ENCODE assay signal across 30 cellular contexts in the genomic region with DNA sequence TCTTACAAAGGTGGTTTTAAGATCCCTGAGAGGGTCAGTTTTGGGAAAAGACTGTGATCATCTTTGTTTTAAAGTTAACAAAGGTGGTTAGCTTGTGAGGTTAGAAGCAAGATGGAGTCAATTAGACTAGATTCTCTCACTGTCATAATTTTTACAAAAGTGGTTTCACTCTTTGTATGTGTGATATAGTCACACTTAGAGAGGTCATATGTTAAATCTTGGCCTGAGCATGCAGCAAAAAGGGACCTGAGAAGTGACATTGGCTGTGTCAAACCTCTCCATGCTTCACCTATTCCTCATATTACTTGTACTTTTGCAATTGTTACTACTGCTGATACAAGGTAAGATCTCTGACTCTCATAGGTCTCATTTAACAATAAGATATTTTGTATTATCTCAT.
DNase-seq lines count a peak whose midpoint lies in the region; ATAC-seq and TF ChIP-seq lines count a peak whose summit lies in the region.
"Had no signal": no experiment of that assay in that cellular context is flagged by ENCODE, and none has a peak within 500 bp of the region (broad histone marks: within the 10 kb centered on the region; RNA-seq: fewer than 3 reads in every experiment).

No MANE protein-coding gene starts in this region.

- peak; percentile 48 for ATAC-seq in GM18868 (IDR thresholded peaks at IDR 0.05; ENCODE audit: unreplicated experiment)
- ATAC-seq in HCT116, result no peak
- ATAC-seq in HG03064 (IDR thresholded peaks at IDR 0.05; ENCODE audit: low read depth, unreplicated experiment), result peak; percentile 24
- ATAC-seq: activated CD8-positive, alpha-beta memory T cell treated with anti-CD3 and anti-CD28 coated beads, Interleukin-2, amount 10 ng/mL, durations not matched to agents 7 days and 5 days; activated naive CD8-positive, alpha-beta T cell treated with anti-CD3 and anti-CD28 coated beads, Interleukin-2, amount 50 U/mL, for 24 hours; activated T-cell treated with anti-CD3 and anti-CD28 coated beads, Interleukin-2, amount 50 U/mL, for 4 hours; left cardiac atrium; naive thymus-derived CD8-positive, alpha-beta T cell; right lobe of liver; Right ventricle myocardium inferior had no signal

- no peak overlapping the region for H2AFZ ChIP-seq in HCT116 (ENCODE audit: low read depth, low read length, poor library complexity, severe bottlenecking)
- H2AFZ ChIP-seq: GM23248, hepatocyte had no signal

- no peaks in the 10 kb centered on the region for H3K36me3 ChIP-seq in HCT116 (ENCODE audit: control insufficient read depth in 1 of 2, insufficient read depth in 2 of 2, low read length in 2 of 2)
- H3K36me3 ChIP-seq in esophagus squamous epithelium, result no peaks in the 10 kb centered on the region
- H3K36me3 ChIP-seq in stomach, result no peaks in the 10 kb centered on the region
- H3K36me3 ChIP-seq: cardiac muscle cell, right lobe of liver, thyroid gland, uterus had no signal

- H3K9me3 ChIP-seq in HCT116 (ENCODE audit: control insufficient read depth in 1 of 2, insufficient read depth in 1 of 2, low read depth in 1 of 2, low read length in 2 of 2) (no peaks in the 10 kb centered on the region), esophagus squamous epithelium (peaks cover 0 to 3% (median 0%) of the 10 kb centered on the region in 3 donors), stomach (no peaks in the 10 kb centered on the region)
- H3K9me3 ChIP-seq: right lobe of liver, SK-N-SH, thyroid gland, uterus had no signal

- H3K4me3 ChIP-seq in HCT116 (replicated peaks in 1 of 2; ENCODE audit: low read depth in 1 of 2, low read length in 2 of 2), result no peak overlapping the region
- H3K4me3 ChIP-seq in esophagus squamous epithelium, result no peak overlapping the region
- no peak overlapping the region for H3K4me3 ChIP-seq in stomach
- H3K4me3 ChIP-seq: cardiac muscle cell, GM23248, hepatocyte, right lobe of liver, thyroid gland, uterus had no signal

- CTCF ChIA-PET in HCT116 (lab: Charles Lee), result no interaction called here

- DNase-seq in HCT116 (ENCODE audit: low read depth, low spot score) (no peak), esophagus squamous epithelium (lab: John Stamatoyannopoulos, UW) (no peak), G401 (ENCODE audit: low spot score) (no peak), pons (ENCODE audit: low spot score) (no peak), stomach (no peak)
- DNase-seq: ACHN; activated CD4-positive, alpha-beta T cell treated with anti-CD3 and anti-CD28 coated beads, Interleukin-2, amount 50 U/mL, for 4 hours; activated CD4-positive, CD25-positive, alpha-beta regulatory T cell; activated CD8-positive, alpha-beta memory T cell treated with anti-CD3 and anti-CD28 coated beads, Interleukin-2, amount 10 ng/mL, durations not matched to agents 7 days and 5 days; activated naive CD8-positive, alpha-beta T cell treated with anti-CD3 and anti-CD28 coated beads, Interleukin-2, amount 50 U/mL, for 24 hours; activated T-cell treated with anti-CD3 and anti-CD28 coated beads, Interleukin-2, amount 50 U/mL, for 4 hours; CD8-positive, alpha-beta memory T cell; GM23248; HFFc6; left cardiac atrium; naive thymus-derived CD8-positive, alpha-beta T cell; NCI-H1436; NCI-H2081 treated with DMSO at 0.1 percent for 48 hours; NCI-H226; NCI-H69; right lobe of liver; SK-N-SH; stimulated activated CD4-positive, alpha-beta T cell treated with anti-CD3 and anti-CD28 coated beads, Interleukin-2, amount 100 ng/mL, for 48 hours; thyroid gland; uterus had no signal

- no peaks in the 10 kb centered on the region for H3K79me2 ChIP-seq in HCT116 (ENCODE audit: insufficient read depth, low read length)
- H3K79me2 ChIP-seq: hepatocyte had no signal

- TF ChIP-seq POLR2A in HCT116 (IDR thresholded peaks at IDR 0.05; ENCODE audit: borderline replicate concordance, extremely low read depth, insufficient read depth, insufficient read length), result no peak
- TF ChIP-seq POLR2A in esophagus squamous epithelium (IDR thresholded peaks at IDR 0.05), result no peak
- no peak for TF ChIP-seq POLR2A in stomach (IDR thresholded peaks at IDR 0.05)

- in situ Hi-C loops in G401 (cut with HindIII; ENCODE audit: low sequenced_read_pairs), result no loop called here

- TF ChIP-seq CTCF in HCT116 (IDR thresholded peaks at IDR 0.05 in 2 of 3, conservative IDR thresholded peaks at IDR 0.05 in 1 of 3; ENCODE audit: borderline replicate concordance in 1 of 3, insufficient read depth in 1 of 3, low read depth in 2 of 3, low read length in 2 of 3) (no peak), esophagus squamous epithelium (IDR thresholded peaks at IDR 0.05) (no peak), stomach (IDR thresholded peaks at IDR 0.05) (no peak)

- TF ChIP-seq RAD21 in HCT116 (IDR thresholded peaks at IDR 0.05; ENCODE audit: low read depth), result no peak

- TF ChIP-seq EP300 in stomach (IDR thresholded peaks at IDR 0.05), result no peak

- H3K27me3 ChIP-seq in HCT116 (ENCODE audit: insufficient read depth, low read length), result no peaks in the 10 kb centered on the region
- no peaks in the 10 kb centered on the region for H3K27me3 ChIP-seq in esophagus squamous epithelium
- H3K27me3 ChIP-seq in stomach, result no peaks in the 10 kb centered on the region
- H3K27me3 ChIP-seq: cardiac muscle cell, hepatocyte, right lobe of liver, thyroid gland, uterus had no signal

- peak overlapping the region; percentile 13; the same call in 1 of the 2 replicates for H3K4me2 ChIP-seq in HCT116 (ENCODE audit: low read length)
- H3K4me2 ChIP-seq: hepatocyte, SK-N-SH had no signal

- intact Hi-C loops in HCT116 (cut with micrococcal nuclease), result no loop called here
- intact Hi-C loops in esophagus squamous epithelium (cut with DNase I), result no loop called here
- intact Hi-C loops in stomach (cut with DNase I; ENCODE audit: low total_unique reads), result no loop called here

- H3K9ac ChIP-seq in HCT116 (ENCODE audit: low read length), result no peak overlapping the region
- H3K9ac ChIP-seq: GM23248, SK-N-SH had no signal

- POLR2A ChIA-PET in HCT116 (lab: Charles Lee), result no interaction called here

- H3K4me1 ChIP-seq in HCT116 (ENCODE audit: control insufficient read depth in 1 of 2, insufficient read depth in 2 of 2, low read length in 2 of 2) (peaks cover 0 to 8% of the 10 kb centered on the region in 2 experiments; a peak in 2 of 4 replicates), esophagus squamous epithelium (no peaks in the 10 kb centered on the region), stomach (no peaks in the 10 kb centered on the region)
- H3K4me1 ChIP-seq: right lobe of liver, thyroid gland, uterus had no signal

- H3K27ac ChIP-seq in HCT116 (ENCODE audit: low read depth, low read length) (no peak overlapping the region), esophagus squamous epithelium (peak overlapping the region in 3 of 4 donors; percentile 30 to 44 (median 42)), stomach (no peak overlapping the region)
- H3K27ac ChIP-seq: cardiac muscle cell, GM23248, hepatocyte, right lobe of liver, thyroid gland, uterus had no signal

- H4K20me1 ChIP-seq in HCT116 (ENCODE audit: insufficient read depth), result no peaks in the 10 kb centered on the region

- RAD21 ChIA-PET in HCT116 (lab: Charles Lee; ENCODE audit: low non-redundant PET in 1 of 2, low total read pairs in 2 of 2, uncharacterized antibody in 2 of 2, unreplicated experiment in 2 of 2), result no interaction called here

- no peaks in the 10 kb centered on the region for H3K9me2 ChIP-seq in HCT116 (ENCODE audit: insufficient read depth)
- H3K9me2 ChIP-seq: SK-N-SH had no signal

- no TSS peak for BruUV-seq in HCT116 (replicated peaks; lab: Mats Ljungman, UMichigan)

TF ChIP-seq in HCT116, 20 proteins besides CTCF, POLR2A, EP300 and RAD21:
- TF ChIP-seq EZH2phosphoT487 (IDR thresholded peaks at IDR 0.05; ENCODE audit: borderline replicate concordance) (no peak), CBX3 (IDR thresholded peaks at IDR 0.05; ENCODE audit: low read depth) (no peak), ZFX (IDR thresholded peaks at IDR 0.05) (no peak), SP1 (IDR thresholded peaks at IDR 0.05; ENCODE audit: low read depth) (no peak), SRF (IDR thresholded peaks at IDR 0.05; ENCODE audit: low read depth) (no peak), EGR1 (IDR thresholded peaks at IDR 0.05; ENCODE audit: low read depth) (no peak), ZNF274 (IDR thresholded peaks at IDR 0.05; ENCODE audit: low read depth, low read length) (no peak), FOSL1 (IDR thresholded peaks at IDR 0.05; ENCODE audit: low read depth) (no peak), POLR2AphosphoS5 (IDR thresholded peaks at IDR 0.05; ENCODE audit: low read depth, low read length) (no peak)
- TF ChIP-seq, protein P1, sequence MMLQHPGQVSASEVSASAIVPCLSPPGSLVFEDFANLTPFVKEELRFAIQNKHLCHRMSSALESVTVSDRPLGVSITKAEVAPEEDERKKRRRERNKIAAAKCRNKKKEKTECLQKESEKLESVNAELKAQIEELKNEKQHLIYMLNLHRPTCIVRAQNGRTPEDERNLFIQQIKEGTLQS (IDR thresholded peaks at IDR 0.05), result no peak
- TF ChIP-seq, protein P2, sequence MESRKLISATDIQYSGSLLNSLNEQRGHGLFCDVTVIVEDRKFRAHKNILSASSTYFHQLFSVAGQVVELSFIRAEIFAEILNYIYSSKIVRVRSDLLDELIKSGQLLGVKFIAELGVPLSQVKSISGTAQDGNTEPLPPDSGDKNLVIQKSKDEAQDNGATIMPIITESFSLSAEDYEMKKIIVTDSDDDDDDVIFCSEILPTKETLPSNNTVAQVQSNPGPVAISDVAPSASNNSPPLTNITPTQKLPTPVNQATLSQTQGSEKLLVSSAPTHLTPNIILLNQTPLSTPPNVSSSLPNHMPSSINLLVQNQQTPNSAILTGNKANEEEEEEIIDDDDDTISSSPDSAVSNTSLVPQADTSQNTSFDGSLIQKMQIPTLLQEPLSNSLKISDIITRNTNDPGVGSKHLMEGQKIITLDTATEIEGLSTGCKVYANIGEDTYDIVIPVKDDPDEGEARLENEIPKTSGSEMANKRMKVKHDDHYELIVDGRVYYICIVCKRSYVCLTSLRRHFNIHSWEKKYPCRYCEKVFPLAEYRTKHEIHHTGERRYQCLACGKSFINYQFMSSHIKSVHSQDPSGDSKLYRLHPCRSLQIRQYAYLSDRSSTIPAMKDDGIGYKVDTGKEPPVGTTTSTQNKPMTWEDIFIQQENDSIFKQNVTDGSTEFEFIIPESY (IDR thresholded peaks at IDR 0.05; ENCODE audit: extremely low read depth, insufficient replicate concordance, low read length), result no peak
- TF ChIP-seq, protein P3, sequence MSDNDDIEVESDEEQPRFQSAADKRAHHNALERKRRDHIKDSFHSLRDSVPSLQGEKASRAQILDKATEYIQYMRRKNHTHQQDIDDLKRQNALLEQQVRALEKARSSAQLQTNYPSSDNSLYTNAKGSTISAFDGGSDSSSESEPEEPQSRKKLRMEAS (IDR thresholded peaks at IDR 0.05), result no peak

Comparison
In these comparisons a context has a peak if more than half of its experiments do, and no peak if none do; other contexts are left out.
1. H3K27ac ChIP-seq: peak in esophagus squamous epithelium (3 of 4); none in HCT116 (single experiment) and stomach (0 of 5).